1 cellular context compared by ENCODE assay signal in the genomic region with DNA sequence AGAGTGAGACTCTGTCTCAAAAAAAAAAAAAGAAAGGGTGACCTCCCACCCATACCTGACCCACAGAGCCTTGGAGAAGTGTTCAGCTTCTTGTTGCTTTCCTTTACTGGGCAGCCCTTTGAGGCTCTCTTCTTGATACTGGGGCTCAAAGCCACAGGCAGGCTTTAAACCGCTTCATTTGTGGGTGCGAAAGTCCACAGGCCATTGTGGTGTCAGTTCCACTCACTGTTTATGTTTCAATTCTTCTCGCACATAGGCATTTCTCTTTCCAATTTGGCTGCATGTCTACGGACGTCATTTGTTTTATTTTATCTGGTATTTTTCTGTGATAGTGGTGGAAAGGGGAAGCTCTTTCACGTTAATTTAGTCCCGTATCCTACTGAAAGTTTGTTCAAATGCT.
TF ChIP-seq lines count a peak whose summit lies in the region.

No MANE protein-coding gene starts in this region.

TF ChIP-seq in IMR-90, 13 proteins besides CTCF, POLR2A, EP300 and RAD21 (continued from another document):
- TF ChIP-seq MXI1 (IDR thresholded peaks at IDR 0.05; ENCODE audit: borderline replicate concordance, low read depth, low read length) (no peak), CEBPB (IDR thresholded peaks at IDR 0.05; ENCODE audit: low read depth, low read length) (no peak), MAZ (IDR thresholded peaks at IDR 0.05; ENCODE audit: borderline replicate concordance, low read depth, low read length) (no peak), BHLHE40 (IDR thresholded peaks at IDR 0.05; ENCODE audit: low read depth, low read length) (peak; percentile 30)
- TF ChIP-seq, protein P1, sequence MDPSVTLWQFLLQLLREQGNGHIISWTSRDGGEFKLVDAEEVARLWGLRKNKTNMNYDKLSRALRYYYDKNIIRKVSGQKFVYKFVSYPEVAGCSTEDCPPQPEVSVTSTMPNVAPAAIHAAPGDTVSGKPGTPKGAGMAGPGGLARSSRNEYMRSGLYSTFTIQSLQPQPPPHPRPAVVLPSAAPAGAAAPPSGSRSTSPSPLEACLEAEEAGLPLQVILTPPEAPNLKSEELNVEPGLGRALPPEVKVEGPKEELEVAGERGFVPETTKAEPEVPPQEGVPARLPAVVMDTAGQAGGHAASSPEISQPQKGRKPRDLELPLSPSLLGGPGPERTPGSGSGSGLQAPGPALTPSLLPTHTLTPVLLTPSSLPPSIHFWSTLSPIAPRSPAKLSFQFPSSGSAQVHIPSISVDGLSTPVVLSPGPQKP (IDR thresholded peaks at IDR 0.05; ENCODE audit: borderline replicate concordance, low read depth, low read length): no peak
